ENCODE assay signal across 15 cellular contexts in genomic region chr4:128583753-128584712, GRCh38.
DNase-seq lines count a peak whose midpoint lies in the region; ATAC-seq, FAIRE-seq and TF ChIP-seq lines count a peak whose summit lies in the region.
"Had no signal": no experiment of that assay in that cellular context is flagged by ENCODE, and none has a peak within 500 bp of the region (broad histone marks: within the 10 kb centered on the region; RNA-seq: fewer than 3 reads in every experiment).

No MANE protein-coding gene starts in this region.

- POLR2A ChIA-PET in activated CD4-positive, alpha-beta memory T cell treated with anti-CD3 and anti-CD28 coated beads, Interleukin-2, amount 10 ng/mL, durations not matched to agents 7 days and 5 days (lab: Charles Lee): no interaction called here

- peak overlapping the region; percentile 70; the same call in 1 of the 2 replicates for H2AFZ ChIP-seq in GM23338
- H2AFZ ChIP-seq: neural progenitor cell had no signal

- FAIRE-seq in pancreas (lab: Jason Lieb, UNC) (no peak), RCC 7860 (lab: Jason Lieb, UNC) (no peak)

- no peak overlapping the region for H3K4me3 Mint-ChIP-seq in GM23338
- no peak overlapping the region for H3K4me3 Mint-ChIP-seq in activated CD4-positive, alpha-beta memory T cell treated with anti-CD3 and anti-CD28 coated beads, Interleukin-2, amount 10 ng/mL, durations not matched to agents 7 days and 5 days
- H3K4me3 Mint-ChIP-seq: activated T-helper 17 cell treated with anti-CD3 and anti-CD28 coated beads, Interleukin-2, amount 50 U/mL, for 72 hours; CD4-positive, alpha-beta memory T cell; neural progenitor cell had no signal

- H3K9me3 ChIP-seq in pancreas (no peaks in the 10 kb centered on the region), lower lobe of right lung (no peaks in the 10 kb centered on the region)

- CTCF ChIA-PET in activated CD4-positive, alpha-beta memory T cell treated with anti-CD3 and anti-CD28 coated beads, Interleukin-2, amount 10 ng/mL, durations not matched to agents 7 days and 5 days (lab: Charles Lee): interaction anchor here (1.8 kb wide), 1 partner anchor 10 kb away, joined by 6 read pairs; no protein-coding TSS in a partner anchor

- no peaks in the 10 kb centered on the region for H3K27me3 ChIP-seq in GM23338 (ENCODE audit: insufficient read depth)
- no peaks in the 10 kb centered on the region for H3K27me3 ChIP-seq in pancreas
- H3K27me3 ChIP-seq in lower lobe of right lung (ENCODE audit: low read depth): no peaks in the 10 kb centered on the region
- H3K27me3 ChIP-seq: neural progenitor cell had no signal

- no peak for TF ChIP-seq CTCF in GM23338 (conservative IDR thresholded peaks at IDR 0.05; ENCODE audit: low read depth in 2 of 2)
- TF ChIP-seq CTCF in fibroblast of villous mesenchyme (IDR thresholded peaks at IDR 0.05; ENCODE audit: insufficient read depth, low read depth, low read length): peak; percentile 26
- TF ChIP-seq CTCF in pancreas (IDR thresholded peaks at IDR 0.05): no peak
- TF ChIP-seq CTCF in lower lobe of right lung (IDR thresholded peaks at IDR 0.05): no peak

- no peak for DNase-seq in GM23338 (ENCODE audit: low spot score)
- peak; percentile 81 for DNase-seq in NCI-H69 (lab: John Stamatoyannopoulos, UW)
- peak; percentile 86 for DNase-seq in fibroblast of villous mesenchyme (ENCODE audit: low read depth)
- peak; percentile 81 to 95 (median 90) for DNase-seq in pancreas
- no peak for DNase-seq in activated CD4-positive, alpha-beta memory T cell treated with anti-CD3 and anti-CD28 coated beads, Interleukin-2, amount 10 ng/mL, durations not matched to agents 7 days and 5 days
- DNase-seq in RCC 7860 (ENCODE audit: low spot score): no peak
- DNase-seq in lower lobe of right lung: no peak
- DNase-seq in SIG-M5 treated with dmso at 0.1 percent for 504 hours (lab: John Stamatoyannopoulos, UW; ENCODE audit: unreplicated experiment): no peak
- DNase-seq: activated CD4-positive, alpha-beta T cell treated with anti-CD3 and anti-CD28 coated beads, Interleukin-2, amount 50 U/mL, for 4 hours; CD4-positive, alpha-beta memory T cell; effector CD8-positive, alpha-beta T cell; head of caudate nucleus; T-helper 9 cell had no signal

- peaks cover 2% of the 10 kb centered on the region for H3K27me3 Mint-ChIP-seq in GM23338 (ENCODE audit: insufficient read depth, low read depth, poor library complexity)
- H3K27me3 Mint-ChIP-seq in activated CD4-positive, alpha-beta memory T cell treated with anti-CD3 and anti-CD28 coated beads, Interleukin-2, amount 10 ng/mL, durations not matched to agents 7 days and 5 days: no peaks in the 10 kb centered on the region
- H3K27me3 Mint-ChIP-seq: CD4-positive, alpha-beta memory T cell had no signal

- no peaks in the 10 kb centered on the region for H3F3A ChIP-seq in GM23338 (replicated peaks; ENCODE audit: low read depth)

- H3K9me2 ChIP-seq in GM23338 (ENCODE audit: insufficient read depth): peaks cover 16% of the 10 kb centered on the region

- ATAC-seq in GM23338: no peak
- peak; percentile 87 to 95 (median 92) for ATAC-seq in pancreas
- ATAC-seq in lower lobe of right lung: no peak
- ATAC-seq: activated T-helper 17 cell treated with anti-CD3 and anti-CD28 coated beads, Interleukin-2, amount 50 U/mL, for 72 hours had no signal

- no peaks in the 10 kb centered on the region for H3K36me3 Mint-ChIP-seq in GM23338 (ENCODE audit: low read depth)
- H3K36me3 Mint-ChIP-seq in activated CD4-positive, alpha-beta memory T cell treated with anti-CD3 and anti-CD28 coated beads, Interleukin-2, amount 10 ng/mL, durations not matched to agents 7 days and 5 days (ENCODE audit: low read depth): no peaks in the 10 kb centered on the region
- H3K36me3 Mint-ChIP-seq: CD4-positive, alpha-beta memory T cell; neural progenitor cell had no signal

- WGBS in pancreas, 2 donors: 20 to 31% methylated on average over 7 of the region's 7 CpGs

- H3K27ac ChIP-seq in GM23338 (ENCODE audit: low read depth) (no peak overlapping the region), pancreas (peak overlapping the region; percentile 81 to 94 (median 86)), lower lobe of right lung (no peak overlapping the region)
- H3K27ac ChIP-seq: neural progenitor cell had no signal

- intact Hi-C loops in pancreas (cut with DNase I) (no loop called here), lower lobe of right lung (cut with DNase I) (no loop called here)

- no peaks in the 10 kb centered on the region; the same call in none of the 2 replicates for H3K4me1 ChIP-seq in GM23338 (ENCODE audit: insufficient read depth)
- H3K4me1 ChIP-seq in pancreas: peaks cover 24 to 44% (median 31%) of the 10 kb centered on the region in 3 donors
- no peaks in the 10 kb centered on the region for H3K4me1 ChIP-seq in lower lobe of right lung

- no peak overlapping the region for H3K27ac Mint-ChIP-seq in GM23338
- no peak overlapping the region for H3K27ac Mint-ChIP-seq in activated CD4-positive, alpha-beta memory T cell treated with anti-CD3 and anti-CD28 coated beads, Interleukin-2, amount 10 ng/mL, durations not matched to agents 7 days and 5 days
- H3K27ac Mint-ChIP-seq: activated T-helper 17 cell treated with anti-CD3 and anti-CD28 coated beads, Interleukin-2, amount 50 U/mL, for 72 hours; CD4-positive, alpha-beta memory T cell; neural progenitor cell had no signal

- H3K36me3 ChIP-seq in GM23338 (ENCODE audit: insufficient read depth) (no peaks in the 10 kb centered on the region), pancreas (no peaks in the 10 kb centered on the region), lower lobe of right lung (no peaks in the 10 kb centered on the region)
- H3K36me3 ChIP-seq: neural progenitor cell had no signal

- no peak overlapping the region for H3K4me3 ChIP-seq in GM23338
- H3K4me3 ChIP-seq in fibroblast of villous mesenchyme (ENCODE audit: low read depth, low read length): no peak overlapping the region
- H3K4me3 ChIP-seq in pancreas: no peak overlapping the region
- no peak overlapping the region for H3K4me3 ChIP-seq in lower lobe of right lung
- H3K4me3 ChIP-seq: neural progenitor cell had no signal

- H4K20me1 ChIP-seq in GM23338 (replicated peaks; ENCODE audit: insufficient read depth): no peaks in the 10 kb centered on the region

- H3K9me3 Mint-ChIP-seq in GM23338: no peaks in the 10 kb centered on the region
- H3K9me3 Mint-ChIP-seq in activated CD4-positive, alpha-beta memory T cell treated with anti-CD3 and anti-CD28 coated beads, Interleukin-2, amount 10 ng/mL, durations not matched to agents 7 days and 5 days: no peaks in the 10 kb centered on the region
- H3K9me3 Mint-ChIP-seq: activated T-helper 17 cell treated with anti-CD3 and anti-CD28 coated beads, Interleukin-2, amount 50 U/mL, for 72 hours; CD4-positive, alpha-beta memory T cell; neural progenitor cell had no signal

- H3K4me2 ChIP-seq in GM23338: no peak overlapping the region
- H3K4me2 ChIP-seq: neural progenitor cell had no signal

- H3K79me2 ChIP-seq in GM23338 (replicated peaks; ENCODE audit: insufficient read depth): no peaks in the 10 kb centered on the region

- peaks cover 7% of the 10 kb centered on the region; the same call in 2 of the 3 replicates for H3K4me1 Mint-ChIP-seq in GM23338
- H3K4me1 Mint-ChIP-seq in activated CD4-positive, alpha-beta memory T cell treated with anti-CD3 and anti-CD28 coated beads, Interleukin-2, amount 10 ng/mL, durations not matched to agents 7 days and 5 days: no peaks in the 10 kb centered on the region
- H3K4me1 Mint-ChIP-seq: activated T-helper 17 cell treated with anti-CD3 and anti-CD28 coated beads, Interleukin-2, amount 50 U/mL, for 72 hours; CD4-positive, alpha-beta memory T cell; neural progenitor cell had no signal

TF ChIP-seq in GM23338, 12 proteins besides CTCF, POLR2A, EP300 and RAD21 (continues in another document):
- TF ChIP-seq NANOG (IDR thresholded peaks at IDR 0.05; ENCODE audit: borderline replicate concordance) (no peak), JUNB (IDR thresholded peaks at IDR 0.05; ENCODE audit: unreplicated experiment) (no peak), ETS1 (IDR thresholded peaks at IDR 0.05) (no peak), CREB1 (CRISPR knock-in tag; IDR thresholded peaks at IDR 0.05; ENCODE audit: low read depth) (no peak)

Comparison
In these comparisons a context has a peak if more than half of its experiments do, and no peak if none do; other contexts are left out.
1. ATAC-seq: peak in pancreas (4 of 4); none in GM23338 (single experiment) and lower lobe of right lung (0 of 2).
2. DNase-seq: peak in NCI-H69 (single experiment), fibroblast of villous mesenchyme (single experiment) and pancreas (6 of 6); none in GM23338 (single experiment), activated CD4-positive, alpha-beta memory T cell treated with anti-CD3 and anti-CD28 coated beads, Interleukin-2, amount 10 ng/mL, durations not matched to agents 7 days and 5 days (single experiment), RCC 7860 (single experiment), lower lobe of right lung (single experiment) and SIG-M5 treated with dmso at 0.1 percent for 504 hours (single experiment).
3. H3K27ac ChIP-seq: peak in pancreas (4 of 4); none in GM23338 (single experiment) and lower lobe of right lung (single experiment).